Comparison of ENCODE assay signal across 14 cellular contexts in genomic region chr18:46388295-46388694, GRCh38.
"Had no signal": no experiment of that assay in that cellular context is flagged by ENCODE, and none has a peak within 500 bp of the region (broad histone marks: within the 10 kb centered on the region; RNA-seq: fewer than 3 reads in every experiment).

No MANE protein-coding gene starts in this region.

- H3K36me3 Mint-ChIP-seq: activated naive CD8-positive, alpha-beta T cell treated with anti-CD3 and anti-CD28 coated beads for 36 hours; naive B cell had no signal

- H3K9me3 Mint-ChIP-seq: activated CD4-positive, alpha-beta memory T cell treated with anti-CD3 and anti-CD28 coated beads, Interleukin-2, amount 10 ng/mL, durations not matched to agents 7 days and 5 days; activated naive CD8-positive, alpha-beta T cell treated with anti-CD3 and anti-CD28 coated beads for 36 hours had no signal

- H3K4me1 ChIP-seq: right lobe of liver had no signal

- H3K27ac ChIP-seq: brain microvascular endothelial cell, right lobe of liver had no signal

- DNase-seq: activated CD4-positive, alpha-beta memory T cell treated with anti-CD3 and anti-CD28 coated beads, Interleukin-2, amount 10 ng/mL, durations not matched to agents 7 days and 5 days; activated CD4-positive, alpha-beta T cell treated with anti-CD3 and anti-CD28 coated beads for 1 hour; activated gamma-delta T cell treated with Interleukin-2 at 50 U/mL for 16 hours; activated naive CD8-positive, alpha-beta T cell treated with anti-CD3 and anti-CD28 coated beads for 36 hours; activated T-cell treated with anti-CD3 and anti-CD28 coated beads, Interleukin-2, amount 50 U/mL, for 48 hours; brain microvascular endothelial cell; dermis blood vessel endothelial cell; foreskin melanocyte; head of caudate nucleus; naive B cell; right lobe of liver; stimulated activated CD4-positive, alpha-beta T cell treated with anti-CD3 and anti-CD28 coated beads, Interleukin-12 subunit alpha, Interleukin-12 subunit beta, amount 100 ng/mL, for 4 hours; stimulated activated naive CD4-positive, alpha-beta T cell; T-helper 9 cell had no signal

- H3K36me3 ChIP-seq: brain microvascular endothelial cell, right lobe of liver had no signal

- H3K9me3 ChIP-seq: right lobe of liver had no signal

- H3K27ac Mint-ChIP-seq: activated CD4-positive, alpha-beta memory T cell treated with anti-CD3 and anti-CD28 coated beads, Interleukin-2, amount 10 ng/mL, durations not matched to agents 7 days and 5 days; activated naive CD8-positive, alpha-beta T cell treated with anti-CD3 and anti-CD28 coated beads for 36 hours; naive B cell had no signal

- H3K4me3 ChIP-seq: right lobe of liver had no signal

- H3K4me3 Mint-ChIP-seq: activated CD4-positive, alpha-beta memory T cell treated with anti-CD3 and anti-CD28 coated beads, Interleukin-2, amount 10 ng/mL, durations not matched to agents 7 days and 5 days; activated naive CD8-positive, alpha-beta T cell treated with anti-CD3 and anti-CD28 coated beads for 36 hours had no signal

- H3K27me3 ChIP-seq: right lobe of liver had no signal

- H3K4me1 Mint-ChIP-seq: activated CD4-positive, alpha-beta memory T cell treated with anti-CD3 and anti-CD28 coated beads, Interleukin-2, amount 10 ng/mL, durations not matched to agents 7 days and 5 days; activated naive CD8-positive, alpha-beta T cell treated with anti-CD3 and anti-CD28 coated beads for 36 hours had no signal

- H3K27me3 Mint-ChIP-seq: activated naive CD8-positive, alpha-beta T cell treated with anti-CD3 and anti-CD28 coated beads for 36 hours had no signal
